Comparison of ENCODE assay signal across 8 cellular contexts in genomic region chr21:17514124-17514481, GRCh38. TPM values are rescaled to one million over a fixed set of nuclear protein-coding genes. Genes with fewer than 3 reads are reported as not detected.
DNase-seq lines count a peak whose midpoint lies in the region; ATAC-seq and TF ChIP-seq lines count a peak whose summit lies in the region.

No MANE protein-coding gene starts in this region.

- H2BK120ac ChIP-seq in H9 (ENCODE audit: low read depth, low read length, poor library complexity, severe bottlenecking), result no peak overlapping the region
- H2BK120ac ChIP-seq in neuronal stem cell (ENCODE audit: low read depth, low read length), result no peak overlapping the region

- H3K4me3 Mint-ChIP-seq in H9, result peak overlapping the region; percentile 87 to 95
- peak overlapping the region; percentile 89 for H3K4me3 Mint-ChIP-seq in endodermal cell

- H2BK20ac ChIP-seq in H9 (ENCODE audit: low read depth, low read length, poor library complexity, severe bottlenecking), result no peak overlapping the region

- H3K23me2 ChIP-seq in H9 (ENCODE audit: insufficient read length, low read depth, low read length, poor library complexity, severe bottlenecking), result peaks cover 8% of the 10 kb centered on the region

- H4K8ac ChIP-seq in H9 (replicated peaks; ENCODE audit: insufficient read length, low read depth, low read length) (no peak overlapping the region), neuronal stem cell (ENCODE audit: low read depth, low read length) (no peak overlapping the region)

- H3K27me3 Mint-ChIP-seq in H9 (ENCODE audit: low read depth) (peaks cover 4% of the 10 kb centered on the region), endodermal cell (ENCODE audit: insufficient read depth) (peaks cover 16% of the 10 kb centered on the region)

- peak overlapping the region; percentile 89 for H3K9ac ChIP-seq in H9 (ENCODE audit: extremely low read depth, insufficient read length, low read length)
- H3K9ac ChIP-seq in endodermal cell (ENCODE audit: extremely low read depth, low read length, poor library complexity, severe bottlenecking), result peak overlapping the region; percentile 99
- no peak overlapping the region for H3K9ac ChIP-seq in neuronal stem cell (ENCODE audit: low read depth, low read length, poor library complexity)

- no peak for ATAC-seq in GM18502 (IDR thresholded peaks at IDR 0.05; ENCODE audit: poor library complexity, unreplicated experiment)
- no peak for ATAC-seq in GM19452 (IDR thresholded peaks at IDR 0.05; ENCODE audit: unreplicated experiment)

- peak overlapping the region; percentile 77 for H3K4me2 ChIP-seq in H9 (ENCODE audit: insufficient read depth, insufficient read length, low read length)
- peak overlapping the region; percentile 34 for H3K4me2 ChIP-seq in neuronal stem cell (ENCODE audit: insufficient read depth, low read length, poor library complexity, severe bottlenecking)

- no peak overlapping the region for H2AFZ ChIP-seq in H9 (ENCODE audit: low read length)
- peak overlapping the region; percentile 100 for H2AFZ ChIP-seq in neuronal stem cell (ENCODE audit: low read length)

- H3K79me2 ChIP-seq in H9 (ENCODE audit: insufficient read depth, low read length), result peaks cover 38% of the 10 kb centered on the region; the same call in 1 of the 2 replicates

- H3K9me3 ChIP-seq in H9 (ENCODE audit: control insufficient read depth, low read depth, low read length) (no peaks in the 10 kb centered on the region), endodermal cell (ENCODE audit: control insufficient read depth, low read length) (no peaks in the 10 kb centered on the region), neuronal stem cell (replicated peaks in 1 of 2; ENCODE audit: control insufficient read depth in 2 of 2, insufficient read depth in 1 of 2, low read depth in 1 of 2, low read length in 2 of 2) (no peaks in the 10 kb centered on the region)

- H3K79me1 ChIP-seq in H9 (ENCODE audit: insufficient read depth, low read depth, low read length, poor library complexity, severe bottlenecking) (no peaks in the 10 kb centered on the region), neuronal stem cell (ENCODE audit: low read depth, low read length) (peaks cover 4% of the 10 kb centered on the region)

- no peak overlapping the region for H2AK5ac ChIP-seq in H9 (ENCODE audit: insufficient read length, low read length)
- H2AK5ac ChIP-seq in neuronal stem cell (ENCODE audit: low read depth, low read length), result no peak overlapping the region

- H3K36me3 Mint-ChIP-seq in H9 (ENCODE audit: insufficient read depth in 1 of 3, low read depth in 3 of 3) (peaks cover 25 to 34% (median 28%) of the 10 kb centered on the region in 3 experiments), endodermal cell (ENCODE audit: low read depth) (peaks cover 22% of the 10 kb centered on the region)

- peak overlapping the region; percentile 85 for H3T11ph ChIP-seq in H9 (ENCODE audit: low read length)

- H2BK5ac ChIP-seq in H9 (ENCODE audit: insufficient read length, low read length) (no peak overlapping the region), neuronal stem cell (ENCODE audit: low read length) (no peak overlapping the region)

- no peak overlapping the region for H3K56ac ChIP-seq in H9 (ENCODE audit: insufficient read length, low read depth, low read length)

- H3K23ac ChIP-seq in H9 (ENCODE audit: insufficient read length, low read depth, low read length), result no peak overlapping the region
- no peak overlapping the region for H3K23ac ChIP-seq in neuronal stem cell (ENCODE audit: low read depth, low read length, poor library complexity)

- peak overlapping the region; percentile 97 for H3K4me3 ChIP-seq in endodermal cell (ENCODE audit: low read length)
- peak overlapping the region in 1 of 2 donors; percentile 96 for H3K4me3 ChIP-seq in neuronal stem cell (ENCODE audit: low read length in 2 of 2)

- H3K27me3 ChIP-seq in H9 (ENCODE audit: insufficient read depth, low read length) (no peaks in the 10 kb centered on the region), endodermal cell (ENCODE audit: control insufficient read depth, insufficient read depth, low read length, poor library complexity, severe bottlenecking) (no peaks in the 10 kb centered on the region), neuronal stem cell (ENCODE audit: control insufficient read depth in 3 of 3, insufficient read depth in 3 of 3, low read depth in 1 of 3, low read length in 3 of 3) (no peaks in the 10 kb centered on the region)

- DNase-seq in H9 (peak; percentile 67), RKO (ENCODE audit: low spot score) (peak; percentile 5), endodermal cell (peak; percentile 70), neuronal stem cell (ENCODE audit: low spot score) (peak; percentile 23), NCI-H146 (lab: John Stamatoyannopoulos, UW) (no peak)
- DNase-seq in stimulated activated CD4-positive, alpha-beta T cell treated with anti-CD3 and anti-CD28 coated beads, Interleukin-4, amount 100 ng/mL, for 1 hour, result no peak

- no CpG with 5 or more reads among the region's 5 CpGs for WGBS in H9 (ENCODE audit: extremely low coverage, insufficient read length, low lambda C conversion rate)
- WGBS in endodermal cell (ENCODE audit: insufficient coverage in 1 of 2, insufficient read length in 1 of 2), 2 experiments, result 8 to 14% methylated on average over 4 to 5 of the region's 5 CpGs
- WGBS in neuronal stem cell (ENCODE audit: extremely low coverage in 2 of 2, insufficient read length in 2 of 2, insufficient replicate concordance in 1 of 2), 2 donors, result no CpG with 5 or more reads among the region's 5 CpGs

- H3K4ac ChIP-seq in H9 (ENCODE audit: low read depth, low read length) (no peak overlapping the region; the same call in 1 of the 2 replicates), neuronal stem cell (ENCODE audit: low read length) (no peak overlapping the region)

- peaks cover 5% of the 10 kb centered on the region; the same call in 1 of the 2 replicates for H3K4me1 ChIP-seq in H9 (ENCODE audit: insufficient read depth, low read length)
- no peaks in the 10 kb centered on the region for H3K4me1 ChIP-seq in endodermal cell (ENCODE audit: control insufficient read depth, insufficient read depth, low read length)
- H3K4me1 ChIP-seq in neuronal stem cell (ENCODE audit: control insufficient read depth in 2 of 2, insufficient read depth in 1 of 2, low read depth in 1 of 2, low read length in 2 of 2), result no peaks in the 10 kb centered on the region

- no peak overlapping the region for H2BK12ac ChIP-seq in H9 (ENCODE audit: insufficient read length, low read depth, low read length)
- H2BK12ac ChIP-seq in neuronal stem cell (ENCODE audit: low read length), result no peak overlapping the region

- H4K91ac ChIP-seq in H9 (ENCODE audit: insufficient read length, low read depth, low read length) (no peak overlapping the region), neuronal stem cell (ENCODE audit: low read depth, low read length, poor library complexity) (no peak overlapping the region)

- H3K14ac ChIP-seq in H9 (ENCODE audit: insufficient read depth, low read length) (peak overlapping the region; percentile 94; the same call in 1 of the 2 replicates), neuronal stem cell (ENCODE audit: low read length) (no peak overlapping the region)

- H3K9me3 Mint-ChIP-seq in H9, result no peaks in the 10 kb centered on the region; a peak in 1 of 5 replicates
- no peaks in the 10 kb centered on the region for H3K9me3 Mint-ChIP-seq in endodermal cell

- no peaks in the 10 kb centered on the region for H4K20me1 ChIP-seq in H9 (ENCODE audit: control insufficient read depth, insufficient read depth, insufficient read length)

- no peak; the same call in 2 of the 3 replicates for TF ChIP-seq CTCF in H9 (conservative IDR thresholded peaks at IDR 0.05)
- TF ChIP-seq CTCF in endodermal cell (conservative IDR thresholded peaks at IDR 0.05), result no peak

- H4K5ac ChIP-seq in H9 (ENCODE audit: insufficient read length, low read depth, low read length), result no peak overlapping the region

- no peak overlapping the region for H2BK15ac ChIP-seq in H9 (ENCODE audit: low read depth, low read length)
- no peak overlapping the region for H2BK15ac ChIP-seq in neuronal stem cell (ENCODE audit: low read length)

- H3K36me3 ChIP-seq in endodermal cell (ENCODE audit: control insufficient read depth, insufficient read depth, low read length) (peaks cover 13% of the 10 kb centered on the region), neuronal stem cell (replicated peaks in 1 of 2; ENCODE audit: control insufficient read depth in 2 of 2, insufficient read depth in 2 of 2, low read length in 2 of 2) (peaks cover 0 to 13% of the 10 kb centered on the region in 2 donors)

- H3K4me1 Mint-ChIP-seq in H9 (peaks cover 50 to 62% of the 10 kb centered on the region in 2 experiments), endodermal cell (peaks cover 30% of the 10 kb centered on the region)

- H3K27ac ChIP-seq in H9 (ENCODE audit: insufficient read length, low read depth, low read length) (peak overlapping the region; percentile 91), endodermal cell (ENCODE audit: low read depth, low read length) (peak overlapping the region; percentile 90), neuronal stem cell (replicated peaks; ENCODE audit: low read length) (no peak overlapping the region)

- H3K18ac ChIP-seq in H9 (ENCODE audit: insufficient read length, low read depth, low read length) (no peak overlapping the region), neuronal stem cell (ENCODE audit: low read length) (no peak overlapping the region)

- H3K27ac Mint-ChIP-seq in H9 (peak overlapping the region; percentile 97 to 99 (median 99)), endodermal cell (peak overlapping the region; percentile 97)

RNA-seq across cellular contexts. Expression of gene CXADR, which starts 1.3 kb away (rescaled TPM):
- total RNA-seq in H9 (2021) (150 and 152 TPM in 2 replicates), endodermal cell (10 to 100 TPM; 60.5 to 84.3 TPM)
- 77.2 TPM for polyA plus RNA-seq in endodermal cell (2013, experiment 1 of 2)
- polyA plus RNA-seq in endodermal cell (2013, experiment 2 of 2), result 70.4 TPM
- polyA plus RNA-seq in neuronal stem cell (2013, experiment 1 of 2), result 63.7 TPM
- polyA plus RNA-seq in neuronal stem cell (2013, experiment 2 of 2), result 69.2 TPM

Comparison
In these comparisons a context has a peak if more than half of its experiments do, and no peak if none do; other contexts are left out.
1. DNase-seq: peak in H9 (single experiment), RKO (single experiment), endodermal cell (single experiment) and neuronal stem cell (single experiment); none in stimulated activated CD4-positive, alpha-beta T cell treated with anti-CD3 and anti-CD28 coated beads, Interleukin-4, amount 100 ng/mL, for 1 hour (single experiment) and NCI-H146 (single experiment).